ENCODE assay signal across 9 cellular contexts in the genomic region with DNA sequence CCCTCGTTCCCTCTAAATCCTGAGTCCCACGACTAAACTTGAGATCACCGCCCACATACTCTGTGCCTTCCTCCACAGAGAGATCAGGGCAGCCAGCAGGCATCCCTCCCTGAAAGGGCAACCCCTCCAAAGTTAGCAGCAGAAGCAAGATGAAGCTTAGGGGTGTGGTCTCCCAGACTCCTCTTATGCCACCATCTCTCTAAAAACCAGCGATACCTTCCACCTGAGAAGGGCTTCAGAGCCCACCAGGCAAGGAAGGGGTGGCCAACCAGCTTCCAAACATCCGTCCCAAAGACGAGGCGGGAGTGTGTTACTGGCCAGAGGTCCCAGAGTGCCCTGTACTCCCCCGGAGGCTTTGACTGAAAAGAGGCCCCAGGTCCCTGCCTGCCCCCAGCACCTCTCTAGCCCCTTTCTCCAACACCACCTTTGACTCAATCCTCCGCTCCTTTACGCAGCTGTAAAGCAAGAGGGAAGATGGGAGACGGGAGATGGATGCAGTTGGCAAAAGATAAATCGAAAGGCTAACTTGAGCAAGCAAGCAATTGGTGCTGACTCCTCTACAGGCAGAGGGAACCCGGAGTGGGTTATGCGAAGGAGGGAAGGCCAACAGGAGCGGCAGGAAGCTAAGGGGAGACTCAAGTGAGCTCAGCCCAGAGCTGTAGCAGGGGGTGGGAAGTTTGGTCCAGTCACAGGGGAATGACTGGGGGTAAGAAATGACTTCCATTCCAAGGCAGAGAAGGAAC. TPM values are rescaled to one million over a fixed set of nuclear protein-coding genes. Genes with fewer than 3 reads are reported as not detected.
DNase-seq lines count a peak whose midpoint lies in the region; ATAC-seq and TF ChIP-seq lines count a peak whose summit lies in the region.
"Had no signal": no experiment of that assay in that cellular context is flagged by ENCODE, and none has a peak within 500 bp of the region (broad histone marks: within the 10 kb centered on the region; RNA-seq: fewer than 3 reads in every experiment).

No MANE protein-coding gene starts in this region.

- no peak for TF ChIP-seq CTCF in A673 (conservative IDR thresholded peaks at IDR 0.05; ENCODE audit: low read depth, low read length)
- TF ChIP-seq CTCF in GM13977 (IDR thresholded peaks at IDR 0.05; ENCODE audit: extremely low read depth, insufficient read depth, missing control alignments) = no peak
- no peak for TF ChIP-seq CTCF in fibroblast of pulmonary artery (IDR thresholded peaks at IDR 0.05; ENCODE audit: low read length, missing control alignments)
- TF ChIP-seq CTCF in psoas muscle (IDR thresholded peaks at IDR 0.05) = no peak

- DNase-seq in A673 (ENCODE audit: low spot score) (peak; percentile 58), GM13977 (ENCODE audit: low spot score) (peak; percentile 39), UCSD-AML1 (lab: John Stamatoyannopoulos, UW; ENCODE audit: unreplicated experiment) (peak; percentile 24), fibroblast of pulmonary artery (ENCODE audit: low read depth) (peak; percentile 62), psoas muscle (no peak), amniotic stem cell (lab: John Stamatoyannopoulos, UW) (no peak)
- DNase-seq: left cardiac atrium had no signal

- POLR2A ChIA-PET in A673 (lab: Charles Lee; ENCODE audit: low non-redundant PET) = no interaction called here

- H3K36me3 ChIP-seq in A673 (ENCODE audit: insufficient read depth, low read length, poor library complexity, severe bottlenecking) = no peaks in the 10 kb centered on the region
- no peaks in the 10 kb centered on the region for H3K36me3 ChIP-seq in psoas muscle (ENCODE audit: insufficient read depth in 1 of 2, low read depth in 1 of 2)

- no TSS peak for BruUV-seq in A673 (replicated peaks; lab: Mats Ljungman, UMichigan)

- H3K27me3 ChIP-seq in A673 (replicated peaks; ENCODE audit: insufficient read depth, low read depth, low read length, poor library complexity) (no peaks in the 10 kb centered on the region), psoas muscle (ENCODE audit: insufficient read depth in 3 of 3, low read length in 2 of 3) (no peaks in the 10 kb centered on the region)

- H3K4me1 ChIP-seq in A673 (ENCODE audit: insufficient read depth, low read length, poor library complexity, severe bottlenecking) (peaks cover 26% of the 10 kb centered on the region), psoas muscle (peaks cover 52% of the 10 kb centered on the region)

- H3K9me3 ChIP-seq in A673 (ENCODE audit: low read depth, low read length, poor library complexity, severe bottlenecking) = no peaks in the 10 kb centered on the region
- H3K9me3 ChIP-seq in psoas muscle = no peaks in the 10 kb centered on the region

- peak overlapping the region; percentile 73 for H3K4me3 ChIP-seq in A673 (ENCODE audit: low read depth, low read length, poor library complexity, severe bottlenecking)
- H3K4me3 ChIP-seq in fibroblast of pulmonary artery (replicated peaks; ENCODE audit: low read depth, low read length) = peak overlapping the region; percentile 94
- H3K4me3 ChIP-seq in psoas muscle = peak overlapping the region; percentile 91

- CTCF ChIA-PET in A673 (lab: Charles Lee) = interaction anchor here (0.6 kb wide), 1 partner anchor 39 kb away, joined by 4 read pairs; no protein-coding TSS in a partner anchor

- intact Hi-C loops in A673 (cut with micrococcal nuclease; ENCODE audit: unreplicated experiment) = loop anchor here (2.0 to 5.0 kb wide), 2 partner anchors 35 to 57 kb away; no protein-coding TSS in a partner anchor
- intact Hi-C loops in psoas muscle (cut with DNase I) = loop anchor here in 1 of 2 donors (2.0 to 5.0 kb wide), 2 partner anchors 17 to 55 kb away; a partner anchor contains a TSS

- 10 to 23% (median 13%) methylated on average over 15 of the region's 15 CpGs for WGBS in psoas muscle, 3 donors

- H3K27ac ChIP-seq in A673 (ENCODE audit: low read depth, low read length, poor library complexity, severe bottlenecking) (peak overlapping the region; percentile 56), psoas muscle (peak overlapping the region; percentile 77)

- ATAC-seq in psoas muscle (peak in 1 of 4 donors; percentile 14), HG02870 (IDR thresholded peaks at IDR 0.05; ENCODE audit: unreplicated experiment) (no peak), HG03442 (IDR thresholded peaks at IDR 0.05; ENCODE audit: unreplicated experiment) (no peak)

- in situ Hi-C loops in GM13977 (cut with MboI; ENCODE audit: low pct_unique_long_range_greater_than_20kb, low sequenced_read_pairs, unreplicated experiment) = no loop called here

RNA-seq across cellular contexts. Expression of a gene that starts 1.1 kb away (rescaled TPM):
- total RNA-seq in A673 (2021) (26.5 and 29.0 TPM in 2 replicates), psoas muscle (10 to 100 TPM; 16.8 to 33.0 (median 22.6) TPM)
- 10 to 100 TPM in 1 of 3 donors, 1 to 10 TPM in 2; 7.0 to 19.8 (median 8.9) TPM for polyA plus RNA-seq in psoas muscle

RNA-seq across cellular contexts. Expression of a gene that starts 16.6 kb away (rescaled TPM):
- total RNA-seq in A673 (2021) = 11.2 and 14.8 TPM in 2 replicates
- total RNA-seq in psoas muscle = 10 to 100 TPM in 2 of 4 donors, 1 to 10 TPM in 2; 4.9 to 11.0 (median 9.3) TPM
- 1 to 10 TPM; 5.7 to 8.0 (median 6.0) TPM for polyA plus RNA-seq in psoas muscle

Comparison
In these comparisons a context has a peak if more than half of its experiments do, and no peak if none do; other contexts are left out.
1. DNase-seq: peak in A673 (single experiment), GM13977 (single experiment), UCSD-AML1 (single experiment) and fibroblast of pulmonary artery (single experiment); none in psoas muscle (0 of 2) and amniotic stem cell (single experiment).
2. Peak in every context shown above with its lines, with median percentiles within 50 percentile points of each other: H3K4me3 ChIP-seq.